1 cellular context compared by ENCODE assay signal in genomic region chr17:72351884-72352346, GRCh38.
TF ChIP-seq lines count a peak whose summit lies in the region.

No MANE protein-coding gene starts in this region.

TF ChIP-seq in WTC11, 78 proteins besides CTCF, POLR2A, EP300 and RAD21 (continued from another document):
- TF ChIP-seq, protein P1, sequence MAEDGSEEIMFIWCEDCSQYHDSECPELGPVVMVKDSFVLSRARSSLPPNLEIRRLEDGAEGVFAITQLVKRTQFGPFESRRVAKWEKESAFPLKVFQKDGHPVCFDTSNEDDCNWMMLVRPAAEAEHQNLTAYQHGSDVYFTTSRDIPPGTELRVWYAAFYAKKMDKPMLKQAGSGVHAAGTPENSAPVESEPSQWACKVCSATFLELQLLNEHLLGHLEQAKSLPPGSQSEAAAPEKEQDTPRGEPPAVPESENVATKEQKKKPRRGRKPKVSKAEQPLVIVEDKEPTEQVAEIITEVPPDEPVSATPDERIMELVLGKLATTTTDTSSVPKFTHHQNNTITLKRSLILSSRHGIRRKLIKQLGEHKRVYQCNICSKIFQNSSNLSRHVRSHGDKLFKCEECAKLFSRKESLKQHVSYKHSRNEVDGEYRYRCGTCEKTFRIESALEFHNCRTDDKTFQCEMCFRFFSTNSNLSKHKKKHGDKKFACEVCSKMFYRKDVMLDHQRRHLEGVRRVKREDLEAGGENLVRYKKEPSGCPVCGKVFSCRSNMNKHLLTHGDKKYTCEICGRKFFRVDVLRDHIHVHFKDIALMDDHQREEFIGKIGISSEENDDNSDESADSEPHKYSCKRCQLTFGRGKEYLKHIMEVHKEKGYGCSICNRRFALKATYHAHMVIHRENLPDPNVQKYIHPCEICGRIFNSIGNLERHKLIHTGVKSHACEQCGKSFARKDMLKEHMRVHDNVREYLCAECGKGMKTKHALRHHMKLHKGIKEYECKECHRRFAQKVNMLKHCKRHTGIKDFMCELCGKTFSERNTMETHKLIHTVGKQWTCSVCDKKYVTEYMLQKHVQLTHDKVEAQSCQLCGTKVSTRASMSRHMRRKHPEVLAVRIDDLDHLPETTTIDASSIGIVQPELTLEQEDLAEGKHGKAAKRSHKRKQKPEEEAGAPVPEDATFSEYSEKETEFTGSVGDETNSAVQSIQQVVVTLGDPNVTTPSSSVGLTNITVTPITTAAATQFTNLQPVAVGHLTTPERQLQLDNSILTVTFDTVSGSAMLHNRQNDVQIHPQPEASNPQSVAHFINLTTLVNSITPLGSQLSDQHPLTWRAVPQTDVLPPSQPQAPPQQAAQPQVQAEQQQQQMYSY (CRISPR knock-in tag; IDR thresholded peaks at IDR 0.05), result no peak
- TF ChIP-seq RELA (CRISPR knock-in tag; IDR thresholded peaks at IDR 0.05; ENCODE audit: borderline replicate concordance) (no peak), ZNF512 (CRISPR knock-in tag; IDR thresholded peaks at IDR 0.05; ENCODE audit: borderline replicate concordance) (no peak)
